ENCODE assay signal across 1 cellular context in the genomic region with DNA sequence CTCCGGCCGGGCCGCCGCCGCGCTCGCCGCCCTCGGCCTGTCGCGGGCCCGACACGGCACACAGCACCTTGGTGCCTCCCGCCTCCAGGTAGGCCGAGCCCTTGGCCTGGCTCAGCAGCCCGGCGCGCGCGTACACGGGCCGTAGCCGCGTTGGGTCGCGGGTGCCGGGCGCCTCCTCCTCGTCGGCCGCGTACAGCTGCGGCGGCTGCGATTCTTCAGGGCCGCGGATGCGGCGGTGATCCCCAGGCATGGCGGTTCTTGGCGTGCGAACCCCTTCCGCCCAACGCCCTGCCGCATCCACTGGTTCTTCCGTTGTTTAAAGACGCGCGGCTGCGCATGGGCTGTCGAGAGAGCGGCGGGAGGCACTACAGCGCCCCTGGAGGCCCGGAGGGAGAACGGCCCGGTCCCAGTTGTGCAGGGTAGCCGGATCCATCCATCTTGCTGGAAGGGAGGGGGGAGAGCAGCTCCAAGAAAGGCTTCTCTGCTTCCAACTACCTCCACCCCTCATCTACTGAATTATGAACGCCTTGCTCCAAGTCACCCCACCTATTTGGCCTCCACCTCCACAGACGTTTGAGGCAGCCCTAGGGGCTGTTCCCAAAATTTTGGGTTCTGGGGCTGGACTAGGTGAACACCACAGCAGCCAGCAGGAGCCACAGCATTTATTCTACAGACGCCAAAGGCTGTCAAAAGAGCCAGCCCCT.
TF ChIP-seq lines count a peak whose summit lies in the region.

A gene (minus strand): TSS at position 290 of the 704 bp plus-strand sequence. CDS start 40 bp downstream, at position 250.

TF ChIP-seq in K562, 482 proteins besides CTCF, POLR2A, EP300 and RAD21 (continued from another document and continues in another):
- TF ChIP-seq SIN3B (IDR thresholded peaks at IDR 0.05; ENCODE audit: low read depth) (peak; percentile 62), KLF13 (tag; IDR thresholded peaks at IDR 0.05; ENCODE audit: borderline replicate concordance, low read depth) (peak; percentile 27; the same call in 1 of the 2 replicates), PHF21A (IDR thresholded peaks at IDR 0.05; ENCODE audit: borderline replicate concordance, low read depth) (no peak), TGIF2 (CRISPR knock-in tag; IDR thresholded peaks at IDR 0.05) (no peak), NR2F6 (CRISPR knock-in tag; IDR thresholded peaks at IDR 0.05) (peak; percentile 93), SIX5 (IDR thresholded peaks at IDR 0.05; ENCODE audit: borderline replicate concordance in 1 of 2, insufficient read depth in 1 of 2, low read depth in 1 of 2, low read length in 2 of 2) (peak in 1 of 2 experiments; percentile 15; a peak in 1 of 4 replicates), CHD1 (IDR thresholded peaks at IDR 0.05; ENCODE audit: low read length) (no peak), JUNB (CRISPR knock-in tag; conservative IDR thresholded peaks at IDR 0.05) (no peak), LEF1 (IDR thresholded peaks at IDR 0.05) (no peak), ARID1B (IDR thresholded peaks at IDR 0.05) (peak; percentile 45; the same call in 1 of the 2 replicates), FOXA3 (CRISPR knock-in tag; conservative IDR thresholded peaks at IDR 0.05 in 1 of 2, IDR thresholded peaks at IDR 0.05 in 1 of 2) (peak in 1 of 2 experiments; percentile 23; a peak in 1 of 4 replicates), SIN3A (IDR thresholded peaks at IDR 0.05; ENCODE audit: borderline replicate concordance in 2 of 2, control insufficient read depth in 1 of 2, low read depth in 2 of 2, low read length in 2 of 2) (peak in 1 of 2 experiments; percentile 81; a peak in 3 of 4 replicates), PHB2 (IDR thresholded peaks at IDR 0.05; ENCODE audit: low read depth) (no peak)
- TF ChIP-seq, protein P1, sequence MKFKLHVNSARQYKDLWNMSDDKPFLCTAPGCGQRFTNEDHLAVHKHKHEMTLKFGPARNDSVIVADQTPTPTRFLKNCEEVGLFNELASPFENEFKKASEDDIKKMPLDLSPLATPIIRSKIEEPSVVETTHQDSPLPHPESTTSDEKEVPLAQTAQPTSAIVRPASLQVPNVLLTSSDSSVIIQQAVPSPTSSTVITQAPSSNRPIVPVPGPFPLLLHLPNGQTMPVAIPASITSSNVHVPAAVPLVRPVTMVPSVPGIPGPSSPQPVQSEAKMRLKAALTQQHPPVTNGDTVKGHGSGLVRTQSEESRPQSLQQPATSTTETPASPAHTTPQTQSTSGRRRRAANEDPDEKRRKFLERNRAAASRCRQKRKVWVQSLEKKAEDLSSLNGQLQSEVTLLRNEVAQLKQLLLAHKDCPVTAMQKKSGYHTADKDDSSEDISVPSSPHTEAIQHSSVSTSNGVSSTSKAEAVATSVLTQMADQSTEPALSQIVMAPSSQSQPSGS (CRISPR knock-in tag; IDR thresholded peaks at IDR 0.05): no peak
- TF ChIP-seq, protein P2, sequence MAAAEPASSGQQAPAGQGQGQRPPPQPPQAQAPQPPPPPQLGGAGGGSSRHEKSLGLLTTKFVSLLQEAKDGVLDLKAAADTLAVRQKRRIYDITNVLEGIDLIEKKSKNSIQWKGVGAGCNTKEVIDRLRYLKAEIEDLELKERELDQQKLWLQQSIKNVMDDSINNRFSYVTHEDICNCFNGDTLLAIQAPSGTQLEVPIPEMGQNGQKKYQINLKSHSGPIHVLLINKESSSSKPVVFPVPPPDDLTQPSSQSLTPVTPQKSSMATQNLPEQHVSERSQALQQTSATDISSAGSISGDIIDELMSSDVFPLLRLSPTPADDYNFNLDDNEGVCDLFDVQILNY (CRISPR knock-in tag; IDR thresholded peaks at IDR 0.05): 0 out of 2 replicates have a peak, but pooled peaks have one; percentile 25
- TF ChIP-seq, protein P3, sequence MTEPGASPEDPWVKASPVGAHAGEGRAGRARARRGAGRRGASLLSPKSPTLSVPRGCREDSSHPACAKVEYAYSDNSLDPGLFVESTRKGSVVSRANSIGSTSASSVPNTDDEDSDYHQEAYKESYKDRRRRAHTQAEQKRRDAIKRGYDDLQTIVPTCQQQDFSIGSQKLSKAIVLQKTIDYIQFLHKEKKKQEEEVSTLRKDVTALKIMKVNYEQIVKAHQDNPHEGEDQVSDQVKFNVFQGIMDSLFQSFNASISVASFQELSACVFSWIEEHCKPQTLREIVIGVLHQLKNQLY (CRISPR knock-in tag; conservative IDR thresholded peaks at IDR 0.05): peak in 1 of 2 experiments; percentile 76; a peak in 1 of 4 replicates
- TF ChIP-seq, protein P4, sequence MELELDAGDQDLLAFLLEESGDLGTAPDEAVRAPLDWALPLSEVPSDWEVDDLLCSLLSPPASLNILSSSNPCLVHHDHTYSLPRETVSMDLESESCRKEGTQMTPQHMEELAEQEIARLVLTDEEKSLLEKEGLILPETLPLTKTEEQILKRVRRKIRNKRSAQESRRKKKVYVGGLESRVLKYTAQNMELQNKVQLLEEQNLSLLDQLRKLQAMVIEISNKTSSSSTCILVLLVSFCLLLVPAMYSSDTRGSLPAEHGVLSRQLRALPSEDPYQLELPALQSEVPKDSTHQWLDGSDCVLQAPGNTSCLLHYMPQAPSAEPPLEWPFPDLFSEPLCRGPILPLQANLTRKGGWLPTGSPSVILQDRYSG (tag; conservative IDR thresholded peaks at IDR 0.05; ENCODE audit: low read depth): no peak
- TF ChIP-seq, protein P5, sequence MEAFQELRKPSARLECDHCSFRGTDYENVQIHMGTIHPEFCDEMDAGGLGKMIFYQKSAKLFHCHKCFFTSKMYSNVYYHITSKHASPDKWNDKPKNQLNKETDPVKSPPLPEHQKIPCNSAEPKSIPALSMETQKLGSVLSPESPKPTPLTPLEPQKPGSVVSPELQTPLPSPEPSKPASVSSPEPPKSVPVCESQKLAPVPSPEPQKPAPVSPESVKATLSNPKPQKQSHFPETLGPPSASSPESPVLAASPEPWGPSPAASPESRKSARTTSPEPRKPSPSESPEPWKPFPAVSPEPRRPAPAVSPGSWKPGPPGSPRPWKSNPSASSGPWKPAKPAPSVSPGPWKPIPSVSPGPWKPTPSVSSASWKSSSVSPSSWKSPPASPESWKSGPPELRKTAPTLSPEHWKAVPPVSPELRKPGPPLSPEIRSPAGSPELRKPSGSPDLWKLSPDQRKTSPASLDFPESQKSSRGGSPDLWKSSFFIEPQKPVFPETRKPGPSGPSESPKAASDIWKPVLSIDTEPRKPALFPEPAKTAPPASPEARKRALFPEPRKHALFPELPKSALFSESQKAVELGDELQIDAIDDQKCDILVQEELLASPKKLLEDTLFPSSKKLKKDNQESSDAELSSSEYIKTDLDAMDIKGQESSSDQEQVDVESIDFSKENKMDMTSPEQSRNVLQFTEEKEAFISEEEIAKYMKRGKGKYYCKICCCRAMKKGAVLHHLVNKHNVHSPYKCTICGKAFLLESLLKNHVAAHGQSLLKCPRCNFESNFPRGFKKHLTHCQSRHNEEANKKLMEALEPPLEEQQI (IDR thresholded peaks at IDR 0.05): peak; percentile 81
- TF ChIP-seq, protein P6, sequence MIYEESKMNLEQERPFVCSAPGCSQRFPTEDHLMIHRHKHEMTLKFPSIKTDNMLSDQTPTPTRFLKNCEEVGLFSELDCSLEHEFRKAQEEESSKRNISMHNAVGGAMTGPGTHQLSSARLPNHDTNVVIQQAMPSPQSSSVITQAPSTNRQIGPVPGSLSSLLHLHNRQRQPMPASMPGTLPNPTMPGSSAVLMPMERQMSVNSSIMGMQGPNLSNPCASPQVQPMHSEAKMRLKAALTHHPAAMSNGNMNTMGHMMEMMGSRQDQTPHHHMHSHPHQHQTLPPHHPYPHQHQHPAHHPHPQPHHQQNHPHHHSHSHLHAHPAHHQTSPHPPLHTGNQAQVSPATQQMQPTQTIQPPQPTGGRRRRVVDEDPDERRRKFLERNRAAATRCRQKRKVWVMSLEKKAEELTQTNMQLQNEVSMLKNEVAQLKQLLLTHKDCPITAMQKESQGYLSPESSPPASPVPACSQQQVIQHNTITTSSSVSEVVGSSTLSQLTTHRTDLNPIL (CRISPR knock-in tag; IDR thresholded peaks at IDR 0.05): peak; percentile 80
- TF ChIP-seq, protein P7, sequence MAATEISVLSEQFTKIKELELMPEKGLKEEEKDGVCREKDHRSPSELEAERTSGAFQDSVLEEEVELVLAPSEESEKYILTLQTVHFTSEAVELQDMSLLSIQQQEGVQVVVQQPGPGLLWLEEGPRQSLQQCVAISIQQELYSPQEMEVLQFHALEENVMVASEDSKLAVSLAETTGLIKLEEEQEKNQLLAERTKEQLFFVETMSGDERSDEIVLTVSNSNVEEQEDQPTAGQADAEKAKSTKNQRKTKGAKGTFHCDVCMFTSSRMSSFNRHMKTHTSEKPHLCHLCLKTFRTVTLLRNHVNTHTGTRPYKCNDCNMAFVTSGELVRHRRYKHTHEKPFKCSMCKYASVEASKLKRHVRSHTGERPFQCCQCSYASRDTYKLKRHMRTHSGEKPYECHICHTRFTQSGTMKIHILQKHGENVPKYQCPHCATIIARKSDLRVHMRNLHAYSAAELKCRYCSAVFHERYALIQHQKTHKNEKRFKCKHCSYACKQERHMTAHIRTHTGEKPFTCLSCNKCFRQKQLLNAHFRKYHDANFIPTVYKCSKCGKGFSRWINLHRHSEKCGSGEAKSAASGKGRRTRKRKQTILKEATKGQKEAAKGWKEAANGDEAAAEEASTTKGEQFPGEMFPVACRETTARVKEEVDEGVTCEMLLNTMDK (IDR thresholded peaks at IDR 0.05; ENCODE audit: borderline replicate concordance, insufficient read depth, low read depth, low read length, poor library complexity, severe bottlenecking): peak; percentile 99
- TF ChIP-seq, protein P8, sequence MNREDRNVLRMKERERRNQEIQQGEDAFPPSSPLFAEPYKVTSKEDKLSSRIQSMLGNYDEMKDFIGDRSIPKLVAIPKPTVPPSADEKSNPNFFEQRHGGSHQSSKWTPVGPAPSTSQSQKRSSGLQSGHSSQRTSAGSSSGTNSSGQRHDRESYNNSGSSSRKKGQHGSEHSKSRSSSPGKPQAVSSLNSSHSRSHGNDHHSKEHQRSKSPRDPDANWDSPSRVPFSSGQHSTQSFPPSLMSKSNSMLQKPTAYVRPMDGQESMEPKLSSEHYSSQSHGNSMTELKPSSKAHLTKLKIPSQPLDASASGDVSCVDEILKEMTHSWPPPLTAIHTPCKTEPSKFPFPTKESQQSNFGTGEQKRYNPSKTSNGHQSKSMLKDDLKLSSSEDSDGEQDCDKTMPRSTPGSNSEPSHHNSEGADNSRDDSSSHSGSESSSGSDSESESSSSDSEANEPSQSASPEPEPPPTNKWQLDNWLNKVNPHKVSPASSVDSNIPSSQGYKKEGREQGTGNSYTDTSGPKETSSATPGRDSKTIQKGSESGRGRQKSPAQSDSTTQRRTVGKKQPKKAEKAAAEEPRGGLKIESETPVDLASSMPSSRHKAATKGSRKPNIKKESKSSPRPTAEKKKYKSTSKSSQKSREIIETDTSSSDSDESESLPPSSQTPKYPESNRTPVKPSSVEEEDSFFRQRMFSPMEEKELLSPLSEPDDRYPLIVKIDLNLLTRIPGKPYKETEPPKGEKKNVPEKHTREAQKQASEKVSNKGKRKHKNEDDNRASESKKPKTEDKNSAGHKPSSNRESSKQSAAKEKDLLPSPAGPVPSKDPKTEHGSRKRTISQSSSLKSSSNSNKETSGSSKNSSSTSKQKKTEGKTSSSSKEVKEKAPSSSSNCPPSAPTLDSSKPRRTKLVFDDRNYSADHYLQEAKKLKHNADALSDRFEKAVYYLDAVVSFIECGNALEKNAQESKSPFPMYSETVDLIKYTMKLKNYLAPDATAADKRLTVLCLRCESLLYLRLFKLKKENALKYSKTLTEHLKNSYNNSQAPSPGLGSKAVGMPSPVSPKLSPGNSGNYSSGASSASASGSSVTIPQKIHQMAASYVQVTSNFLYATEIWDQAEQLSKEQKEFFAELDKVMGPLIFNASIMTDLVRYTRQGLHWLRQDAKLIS (CRISPR knock-in tag; IDR thresholded peaks at IDR 0.05): peak; percentile 48; the same call in 1 of the 2 replicates
